Comparison of ENCODE assay signal across 14 cellular contexts in the genomic region with DNA sequence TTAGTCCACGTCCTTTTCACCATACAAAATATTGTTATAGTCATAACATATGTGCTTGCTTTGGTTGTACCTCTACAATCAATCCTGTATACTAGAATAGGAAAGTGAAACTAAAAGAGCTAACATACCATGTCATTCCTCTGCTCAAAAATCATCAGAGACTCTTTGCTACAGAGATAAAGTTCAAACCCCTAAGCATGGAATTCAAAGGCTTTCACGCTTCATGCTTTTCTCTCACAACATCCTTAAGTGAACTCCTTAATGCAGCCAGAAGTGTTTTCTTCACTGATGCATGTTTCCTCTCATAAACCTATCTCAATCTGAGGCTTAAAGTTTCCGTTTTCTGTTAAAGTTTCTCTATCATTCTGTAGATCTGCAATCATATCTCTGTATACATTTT.
DNase-seq lines count a peak whose midpoint lies in the region; ATAC-seq and TF ChIP-seq lines count a peak whose summit lies in the region.
"Had no signal": no experiment of that assay in that cellular context is flagged by ENCODE, and none has a peak within 500 bp of the region (broad histone marks: within the 10 kb centered on the region; RNA-seq: fewer than 3 reads in every experiment).

No MANE protein-coding gene starts in this region.

- H3K4me3 ChIP-seq in OCI-LY3 (ENCODE audit: low read length): peak overlapping the region; percentile 70
- no peak overlapping the region for H3K4me3 ChIP-seq in HAP-1
- H3K4me3 ChIP-seq: suprapubic skin had no signal

- in situ Hi-C loops in HAP-1 (cut with MboI; ENCODE audit: low sequenced_read_pairs): no loop called here

- H3K9me3 Mint-ChIP-seq in osteocyte (ENCODE audit: unreplicated experiment): no peaks in the 10 kb centered on the region

- H3K4me1 Mint-ChIP-seq in osteocyte (ENCODE audit: unreplicated experiment): no peaks in the 10 kb centered on the region
- H3K4me1 Mint-ChIP-seq: activated naive CD8-positive, alpha-beta T cell treated with anti-CD3 and anti-CD28 coated beads, Interleukin-2, amount 10 ng/mL, durations not matched to agents 7 days and 5 days had no signal

- TF ChIP-seq CTCF in OCI-LY3 (IDR thresholded peaks at IDR 0.05; ENCODE audit: low read depth, low read length) (no peak), osteocyte (IDR thresholded peaks at IDR 0.05) (no peak)

- H3K27me3 ChIP-seq in OCI-LY3 (ENCODE audit: low read depth, low read length): no peaks in the 10 kb centered on the region
- no peaks in the 10 kb centered on the region for H3K27me3 ChIP-seq in HAP-1 (ENCODE audit: low read depth)
- H3K27me3 ChIP-seq: suprapubic skin had no signal

- H3K27me3 Mint-ChIP-seq in osteocyte (ENCODE audit: unreplicated experiment): no peaks in the 10 kb centered on the region
- H3K27me3 Mint-ChIP-seq: activated naive CD8-positive, alpha-beta T cell treated with anti-CD3 and anti-CD28 coated beads, Interleukin-2, amount 10 ng/mL, durations not matched to agents 7 days and 5 days had no signal

- H3K4me2 ChIP-seq in OCI-LY3 (ENCODE audit: low read length): peak overlapping the region; percentile 82

- no peaks in the 10 kb centered on the region for H3K36me3 Mint-ChIP-seq in osteocyte (ENCODE audit: unreplicated experiment)
- H3K36me3 Mint-ChIP-seq: activated naive CD8-positive, alpha-beta T cell treated with anti-CD3 and anti-CD28 coated beads, Interleukin-2, amount 10 ng/mL, durations not matched to agents 7 days and 5 days had no signal

- no peaks in the 10 kb centered on the region for H4K20me1 ChIP-seq in OCI-LY3 (ENCODE audit: insufficient read depth, low read length)

- peak overlapping the region; percentile 39 for H3K4me3 Mint-ChIP-seq in osteocyte (ENCODE audit: unreplicated experiment)
- H3K4me3 Mint-ChIP-seq: activated naive CD8-positive, alpha-beta T cell treated with anti-CD3 and anti-CD28 coated beads, Interleukin-2, amount 10 ng/mL, durations not matched to agents 7 days and 5 days; neural crest cell had no signal

- no peak for DNase-seq in osteocyte (ENCODE audit: extremely low spot score, unreplicated experiment)
- DNase-seq in activated CD4-positive, alpha-beta T cell treated with anti-CD3 and anti-CD28 coated beads for 1 hour: no peak
- no peak for DNase-seq in stimulated activated CD4-positive, alpha-beta T cell treated with anti-CD3 and anti-CD28 coated beads, Interleukin-12 subunit alpha, Interleukin-12 subunit beta, amount 100 ng/mL, for 4 hours
- no peak for DNase-seq in HAP-1 (ENCODE audit: low spot score in 2 of 2)
- DNase-seq: activated naive CD8-positive, alpha-beta T cell treated with anti-CD3 and anti-CD28 coated beads, Interleukin-2, amount 10 ng/mL, durations not matched to agents 7 days and 5 days; DMS 273 treated with DMSO at 0.1 percent for 48 hours; NCI-H187 treated with DMSO at 0.1 percent for 48 hours; stimulated activated CD4-positive, alpha-beta T cell treated with anti-CD3 and anti-CD28 coated beads, Interleukin-2, amount 100 ng/mL, for 24 hours had no signal

- peak overlapping the region; percentile 95 for H2AFZ ChIP-seq in OCI-LY3 (ENCODE audit: low read depth, low read length)

- H3K9me3 ChIP-seq in OCI-LY3 (ENCODE audit: insufficient read depth, low read length) (no peaks in the 10 kb centered on the region), HAP-1 (no peaks in the 10 kb centered on the region)

- ATAC-seq in GM19035 (IDR thresholded peaks at IDR 0.05; ENCODE audit: unreplicated experiment): peak; percentile 94
- peak; percentile 94 for ATAC-seq in HG02759 (IDR thresholded peaks at IDR 0.05; ENCODE audit: unreplicated experiment)
- no peak for ATAC-seq in GM21367 (IDR thresholded peaks at IDR 0.05; ENCODE audit: unreplicated experiment)

- H3K9ac ChIP-seq in OCI-LY3 (ENCODE audit: low read length): peak overlapping the region; percentile 43

- no peak overlapping the region for H3K27ac Mint-ChIP-seq in osteocyte (ENCODE audit: unreplicated experiment)
- H3K27ac Mint-ChIP-seq: activated naive CD8-positive, alpha-beta T cell treated with anti-CD3 and anti-CD28 coated beads, Interleukin-2, amount 10 ng/mL, durations not matched to agents 7 days and 5 days had no signal

- H3K36me3 ChIP-seq in OCI-LY3 (replicated peaks; ENCODE audit: low read depth, low read length): no peaks in the 10 kb centered on the region
- no peaks in the 10 kb centered on the region for H3K36me3 ChIP-seq in HAP-1 (replicated peaks)
- H3K36me3 ChIP-seq: suprapubic skin had no signal

- H3K79me2 ChIP-seq in OCI-LY3 (ENCODE audit: low read length): no peaks in the 10 kb centered on the region

- H3K4me1 ChIP-seq in OCI-LY3 (ENCODE audit: low read length) (peaks cover 11% of the 10 kb centered on the region), HAP-1 (no peaks in the 10 kb centered on the region)
- H3K4me1 ChIP-seq: suprapubic skin had no signal

- no peak overlapping the region for H3K27ac ChIP-seq in OCI-LY3 (ENCODE audit: low read length)
- H3K27ac ChIP-seq: suprapubic skin had no signal
